Comparison of ENCODE assay signal across 1 cellular context in genomic region chr9:111825468-111826145, GRCh38.
TF ChIP-seq lines count a peak whose summit lies in the region.

No MANE protein-coding gene starts in this region.

TF ChIP-seq in HepG2, 621 proteins besides CTCF, POLR2A, EP300 and RAD21:
- no peak for TF ChIP-seq FLYWCH1 (CRISPR knock-in tag; IDR thresholded peaks at IDR 0.05)
- no peak for TF ChIP-seq ZZZ3 (CRISPR knock-in tag; IDR thresholded peaks at IDR 0.05; ENCODE audit: borderline replicate concordance)
- no peak for TF ChIP-seq MTF1 (CRISPR knock-in tag; IDR thresholded peaks at IDR 0.05)
- TF ChIP-seq TEAD3 (CRISPR knock-in tag; optimal IDR thresholded peaks at IDR 0.05; ENCODE audit: borderline replicate concordance), result no peak
- no peak for TF ChIP-seq ZNF724P (CRISPR knock-in tag; IDR thresholded peaks at IDR 0.05; ENCODE audit: borderline replicate concordance)
- TF ChIP-seq MED8 (CRISPR knock-in tag; IDR thresholded peaks at IDR 0.05; ENCODE audit: insufficient replicate concordance), result no peak
- no peak for TF ChIP-seq ZNF550 (CRISPR knock-in tag; IDR thresholded peaks at IDR 0.05; ENCODE audit: borderline replicate concordance)
- no peak for TF ChIP-seq MNT (IDR thresholded peaks at IDR 0.05)
- no peak for TF ChIP-seq HMG20A (CRISPR knock-in tag; IDR thresholded peaks at IDR 0.05; ENCODE audit: borderline replicate concordance)
- no peak for TF ChIP-seq XBP1 (CRISPR knock-in tag; IDR thresholded peaks at IDR 0.05)
- no peak for TF ChIP-seq ZSCAN29 (CRISPR knock-in tag; conservative IDR thresholded peaks at IDR 0.05)
- no peak for TF ChIP-seq AHDC1 (CRISPR knock-in tag; IDR thresholded peaks at IDR 0.05; ENCODE audit: borderline replicate concordance)
- TF ChIP-seq SMAD1 (CRISPR knock-in tag; IDR thresholded peaks at IDR 0.05; ENCODE audit: borderline replicate concordance, low read depth), result no peak
- no peak for TF ChIP-seq HNRNPL (IDR thresholded peaks at IDR 0.05; ENCODE audit: low read depth, low read length)
- no peak for TF ChIP-seq PAWR (CRISPR knock-in tag; IDR thresholded peaks at IDR 0.05; ENCODE audit: borderline replicate concordance)
- no peak for TF ChIP-seq PREB (CRISPR knock-in tag; IDR thresholded peaks at IDR 0.05)
- TF ChIP-seq BCLAF1 (IDR thresholded peaks at IDR 0.05), result no peak
- TF ChIP-seq ZNF549 (CRISPR knock-in tag; IDR thresholded peaks at IDR 0.05), result no peak
- no peak for TF ChIP-seq MIXL1 (CRISPR knock-in tag; IDR thresholded peaks at IDR 0.05)
- no peak for TF ChIP-seq ZNF253 (CRISPR knock-in tag; IDR thresholded peaks at IDR 0.05; ENCODE audit: borderline replicate concordance)
